Comparison of ENCODE assay signal across 8 cellular contexts in genomic region chr10:23067939-23068775, GRCh38. TPM values are rescaled to one million over a fixed set of nuclear protein-coding genes. Genes with fewer than 3 reads are reported as not detected.
DNase-seq lines count a peak whose midpoint lies in the region; ATAC-seq and TF ChIP-seq lines count a peak whose summit lies in the region.

No MANE protein-coding gene starts in this region.

- H3K27me3 ChIP-seq in MG63 (no peaks in the 10 kb centered on the region), uterus (no peaks in the 10 kb centered on the region)

- no peaks in the 10 kb centered on the region for H3K36me3 Mint-ChIP-seq in activated naive CD4-positive, alpha-beta T cell treated with anti-CD3 and anti-CD28 coated beads, Interleukin-2, amount 10 ng/mL, durations not matched to agents 7 days and 5 days

- H3K27me3 Mint-ChIP-seq in activated naive CD4-positive, alpha-beta T cell treated with anti-CD3 and anti-CD28 coated beads, Interleukin-2, amount 10 ng/mL, durations not matched to agents 7 days and 5 days = peaks cover 4% of the 10 kb centered on the region

- no peaks in the 10 kb centered on the region for H3K4me1 Mint-ChIP-seq in activated naive CD4-positive, alpha-beta T cell treated with anti-CD3 and anti-CD28 coated beads, Interleukin-2, amount 10 ng/mL, durations not matched to agents 7 days and 5 days

- peak; percentile 46 for ATAC-seq in GM19438 (IDR thresholded peaks at IDR 0.05; ENCODE audit: low read depth, unreplicated experiment)

- TF ChIP-seq POLR2A in uterus (IDR thresholded peaks at IDR 0.05) = no peak

- H3K4me1 ChIP-seq in uterus = peaks cover 0 to 8% of the 10 kb centered on the region in 2 donors

- H3K4me3 Mint-ChIP-seq in activated naive CD4-positive, alpha-beta T cell treated with anti-CD3 and anti-CD28 coated beads, Interleukin-2, amount 10 ng/mL, durations not matched to agents 7 days and 5 days = no peak overlapping the region

- H3K9me3 Mint-ChIP-seq in activated naive CD4-positive, alpha-beta T cell treated with anti-CD3 and anti-CD28 coated beads, Interleukin-2, amount 10 ng/mL, durations not matched to agents 7 days and 5 days = no peaks in the 10 kb centered on the region

- CTCF ChIA-PET in activated naive CD4-positive, alpha-beta T cell treated with anti-CD3 and anti-CD28 coated beads, Interleukin-2, amount 10 ng/mL, durations not matched to agents 7 days and 5 days (lab: Charles Lee) = no interaction called here

- H3K9me3 ChIP-seq in MG63 (no peaks in the 10 kb centered on the region), uterus (no peaks in the 10 kb centered on the region)

- intact Hi-C loops in head of caudate nucleus (cut with DNase I) = loop anchor here (10.0 kb wide), 1 partner anchor 73 kb away; no protein-coding TSS in a partner anchor
- intact Hi-C loops in posterior vena cava (cut with DNase I) = no loop called here
- intact Hi-C loops in uterus (cut with DNase I; ENCODE audit: low total_unique reads) = no loop called here

- no peak overlapping the region for H3K27ac Mint-ChIP-seq in activated naive CD4-positive, alpha-beta T cell treated with anti-CD3 and anti-CD28 coated beads, Interleukin-2, amount 10 ng/mL, durations not matched to agents 7 days and 5 days

- TF ChIP-seq CTCF in C4-2B (conservative IDR thresholded peaks at IDR 0.05) (peak; percentile 92), uterus (IDR thresholded peaks at IDR 0.05) (peak; percentile 41 to 78 (median 70))

- no peak overlapping the region for H3K4me3 ChIP-seq in MG63
- H3K4me3 ChIP-seq in uterus = no peak overlapping the region

- DNase-seq in MG63 (peak; percentile 56), SK-N-DZ (ENCODE audit: low spot score) (peak; percentile 81), head of caudate nucleus (peak; percentile 60 to 96 (median 86)), posterior vena cava (ENCODE audit: low spot score) (peak; percentile 92), uterus (peak; percentile 61 to 75)
- DNase-seq in activated naive CD4-positive, alpha-beta T cell treated with anti-CD3 and anti-CD28 coated beads, Interleukin-2, amount 10 ng/mL, durations not matched to agents 7 days and 5 days = peak; percentile 72

- H3K27ac ChIP-seq in C4-2B = no peak overlapping the region
- H3K27ac ChIP-seq in uterus = no peak overlapping the region

- H3K36me3 ChIP-seq in MG63 (no peaks in the 10 kb centered on the region), uterus (no peaks in the 10 kb centered on the region)

RNA-seq across cellular contexts. Expression of gene MSRB2, which starts 27.2 kb away (rescaled TPM):
- total RNA-seq in MG63 (2014; rRNA removed; shearing (Covaris generic); ENCODE audit: low replicate concordance) = 18.6 and 26.3 TPM in 2 replicates
- polyA plus RNA-seq in SK-N-DZ (2014; cell fraction: cytosol; rRNA removed) = 16.3 and 25.7 TPM in 2 replicates
- 17.8 and 19.9 TPM in 2 replicates for polyA plus RNA-seq in SK-N-DZ (2014; cell fraction: nucleus; rRNA removed)
- total RNA-seq in posterior vena cava (10 to 100 TPM; 25.0 to 30.0 TPM), uterus (10 to 100 TPM; 14.6 to 36.9 (median 24.3) TPM)
